8 cellular contexts compared by ENCODE assay signal in genomic region chr19:17859533-17860330, GRCh38. TPM values are rescaled to one million over a fixed set of nuclear protein-coding genes. Genes with fewer than 3 reads are reported as not detected.
DNase-seq lines count a peak whose midpoint lies in the region; ATAC-seq, FAIRE-seq and TF ChIP-seq lines count a peak whose summit lies in the region.

RPL18A (plus strand) TSS chr19:17859910; CDS start chr19:17859957, 47 bp downstream.

- TF ChIP-seq CTCF in brain (conservative IDR thresholded peaks at IDR 0.05): peak; percentile 73 to 76
- TF ChIP-seq CTCF in gastrocnemius medialis (IDR thresholded peaks at IDR 0.05 in 4 of 5, conservative IDR thresholded peaks at IDR 0.05 in 1 of 5): peak; percentile 77 to 88 (median 83)

- peaks cover 0 to 2% (median 0%) of the 10 kb centered on the region in 5 experiments for H3K9me3 Mint-ChIP-seq in brain

- H3K4me3 Mint-ChIP-seq in brain: peak within 1 kb of the TSS; percentile 92 to 100 (median 98)

- no peaks in the 10 kb centered on the region for H3K9me3 ChIP-seq in gastrocnemius medialis

- peak; percentile 95 for FAIRE-seq in TTC549 (lab: Jason Lieb, UNC)

- DNase-seq in 8988T: peak; percentile 84
- DNase-seq in NCI-H2107 (lab: John Stamatoyannopoulos, UW): peak; percentile 96
- peak; percentile 98 for DNase-seq in iPS DF 4.7 (ENCODE audit: extremely low read depth, low spot score)
- peak; percentile 99 for DNase-seq in gastrocnemius medialis

- TF ChIP-seq POLR2A in gastrocnemius medialis (IDR thresholded peaks at IDR 0.05): peak; percentile 97

- no peaks in the 10 kb centered on the region for H3K27me3 ChIP-seq in gastrocnemius medialis

- H3K36me3 ChIP-seq in gastrocnemius medialis: peaks cover 0 to 33% of the 10 kb centered on the region in 2 donors

- H3K4me1 Mint-ChIP-seq in brain: peaks cover 39% of the 10 kb centered on the region

- in situ Hi-C loops in gastrocnemius medialis (cut with MboI; ENCODE audit: low sequenced_read_pairs in 4 of 4): loop anchor here in 3 of 4 donors (5.0 to 25.0 kb wide), 4 partner anchors 65 to 135 kb away; partner anchors contain the start of gene CCDC124 (in 1 of the 3)

- H3K4me1 ChIP-seq in gastrocnemius medialis: peaks cover 21 to 35% of the 10 kb centered on the region in 2 donors

- peaks cover 46% of the 10 kb centered on the region for H3K36me3 Mint-ChIP-seq in brain

- ATAC-seq in GM18517 (IDR thresholded peaks at IDR 0.05; ENCODE audit: unreplicated experiment) (peak; percentile 92), HG03060 (IDR thresholded peaks at IDR 0.05; ENCODE audit: low read depth, unreplicated experiment) (peak; percentile 93), gastrocnemius medialis (peak; percentile 98 to 99)

- peak within 1 kb of the TSS; percentile 87 to 96 (median 94) for H3K27ac ChIP-seq in gastrocnemius medialis

- H3K27me3 Mint-ChIP-seq in brain: peaks cover 6% of the 10 kb centered on the region

- peak within 1 kb of the TSS; percentile 94 to 99 (median 99) for H3K27ac Mint-ChIP-seq in brain

- intact Hi-C loops in gastrocnemius medialis (cut with DNase I; ENCODE audit: low total_unique reads): loop anchor here (1.0 to 10.0 kb wide), 3 partner anchors 73 to 155 kb away; no protein-coding TSS in a partner anchor

- peak within 1 kb of the TSS; percentile 91 to 100 (median 94) for H3K4me3 ChIP-seq in gastrocnemius medialis

RNA-seq across cellular contexts. Expression of gene RPL18A, which starts in this region (rescaled TPM):
- polyA plus RNA-seq in brain (ENCODE audit: insufficient read depth, low read depth, low replicate concordance): 2,732 TPM
- 1,000 to 10,000 TPM; 1,094 to 1,320 (median 1,226) TPM for total RNA-seq in gastrocnemius medialis

Comparison
In these comparisons a context has a peak if more than half of its experiments do, and no peak if none do; other contexts are left out.
1. Peak in every context shown above with its lines: DNase-seq, ATAC-seq, H3K4me3 ChIP-seq and H3K27ac ChIP-seq.